Comparison of ENCODE assay signal across 13 cellular contexts in genomic region chr14:101813171-101813759, GRCh38. TPM values are rescaled to one million over a fixed set of nuclear protein-coding genes. Genes with fewer than 3 reads are reported as not detected.
DNase-seq lines count a peak whose midpoint lies in the region; ATAC-seq and TF ChIP-seq lines count a peak whose summit lies in the region.
"Had no signal": no experiment of that assay in that cellular context is flagged by ENCODE, and none has a peak within 500 bp of the region (broad histone marks: within the 10 kb centered on the region; RNA-seq: fewer than 3 reads in every experiment).

No MANE protein-coding gene starts in this region.

- no peak overlapping the region for H2AFZ ChIP-seq in PC-9

- H3K27ac Mint-ChIP-seq in CD4-positive, CD25-positive, alpha-beta regulatory T cell: peak overlapping the region; percentile 98 to 99 (median 99)
- peak overlapping the region; percentile 98 to 100 for H3K27ac Mint-ChIP-seq in effector memory CD8-positive, alpha-beta T cell
- no peak overlapping the region for H3K27ac Mint-ChIP-seq in neural crest cell (ENCODE audit: unreplicated experiment)

- POLR2A ChIA-PET in PC-9 (lab: Charles Lee; ENCODE audit: unreplicated experiment): interaction anchor here (0.6 to 0.7 kb wide), 2 partner anchors 43 to 132 kb away, joined by 3 to 4 read pairs; no protein-coding TSS in a partner anchor

- H3K27ac ChIP-seq in CD4-positive, CD25-positive, alpha-beta regulatory T cell (ENCODE audit: insufficient read depth, low read length, poor library complexity, severe bottlenecking): peak overlapping the region; percentile 100
- 0 out of 2 replicates have a peak overlapping the region, but pooled peaks have one; percentile 1 for H3K27ac ChIP-seq in PC-9

- H4K20me1 ChIP-seq in PC-9 (ENCODE audit: insufficient read depth): peaks cover 20% of the 10 kb centered on the region

- peaks cover 80% of the 10 kb centered on the region for H3K79me2 ChIP-seq in PC-9 (ENCODE audit: low read depth)

- peaks cover 42% of the 10 kb centered on the region for H3K36me3 Mint-ChIP-seq in CD4-positive, CD25-positive, alpha-beta regulatory T cell
- peaks cover 85% of the 10 kb centered on the region for H3K36me3 Mint-ChIP-seq in effector memory CD8-positive, alpha-beta T cell (ENCODE audit: insufficient read depth)
- H3K36me3 Mint-ChIP-seq in neural crest cell (ENCODE audit: low read depth): peaks cover 3% of the 10 kb centered on the region

- H3K4me3 Mint-ChIP-seq in CD4-positive, CD25-positive, alpha-beta regulatory T cell: peak overlapping the region; percentile 95 to 97 (median 96)
- H3K4me3 Mint-ChIP-seq in effector memory CD8-positive, alpha-beta T cell: peak overlapping the region; percentile 94 to 95
- H3K4me3 Mint-ChIP-seq in neural crest cell: peak overlapping the region; percentile 65

- TF ChIP-seq CTCF in PC-9 (conservative IDR thresholded peaks at IDR 0.05) (no peak), neural crest cell (conservative IDR thresholded peaks at IDR 0.05) (no peak)

- peak overlapping the region; percentile 91 for H3K4me3 ChIP-seq in CD4-positive, CD25-positive, alpha-beta regulatory T cell (ENCODE audit: low read depth, low read length)
- no peak overlapping the region for H3K4me3 ChIP-seq in PC-9

- H3K4me1 Mint-ChIP-seq in CD4-positive, CD25-positive, alpha-beta regulatory T cell: peaks cover 40 to 79% (median 62%) of the 10 kb centered on the region in 4 donors
- H3K4me1 Mint-ChIP-seq in effector memory CD8-positive, alpha-beta T cell (ENCODE audit: low read depth in 2 of 2): peaks cover 68 to 73% of the 10 kb centered on the region in 2 donors
- H3K4me1 Mint-ChIP-seq in neural crest cell: peaks cover 34% of the 10 kb centered on the region

- peaks cover 38% of the 10 kb centered on the region for H3F3A ChIP-seq in PC-9 (ENCODE audit: insufficient read depth, low read depth)

- intact Hi-C loops in PC-9 (cut with micrococcal nuclease; ENCODE audit: unreplicated experiment): loop anchor here (5.0 kb wide), 1 partner anchor 134 kb away; no protein-coding TSS in a partner anchor

- peaks cover 0 to under 1% (median 0%) of the 10 kb centered on the region in 7 donors for H3K9me3 Mint-ChIP-seq in CD4-positive, CD25-positive, alpha-beta regulatory T cell
- no peaks in the 10 kb centered on the region for H3K9me3 Mint-ChIP-seq in effector memory CD8-positive, alpha-beta T cell
- H3K9me3 Mint-ChIP-seq in neural crest cell: no peaks in the 10 kb centered on the region

- H3K9me3 ChIP-seq in CD4-positive, CD25-positive, alpha-beta regulatory T cell (ENCODE audit: control insufficient read depth in 2 of 2, low read length in 2 of 2): no peaks in the 10 kb centered on the region
- H3K9me3 ChIP-seq in PC-9 (ENCODE audit: insufficient read depth, low read depth): no peaks in the 10 kb centered on the region
- H3K9me3 ChIP-seq: Caco-2 had no signal

- peaks cover 11% of the 10 kb centered on the region for H3K27me3 Mint-ChIP-seq in CD4-positive, CD25-positive, alpha-beta regulatory T cell
- no peaks in the 10 kb centered on the region for H3K27me3 Mint-ChIP-seq in effector memory CD8-positive, alpha-beta T cell
- no peaks in the 10 kb centered on the region for H3K27me3 Mint-ChIP-seq in neural crest cell (ENCODE audit: low read depth)

- BruUV-seq in PC-9 (replicated peaks; lab: Mats Ljungman, UMichigan): no TSS peak

- H3K4me1 ChIP-seq in CD4-positive, CD25-positive, alpha-beta regulatory T cell (ENCODE audit: control insufficient read depth, insufficient read depth, low read length, poor library complexity, severe bottlenecking): peaks cover 86% of the 10 kb centered on the region
- peaks cover 26% of the 10 kb centered on the region for H3K4me1 ChIP-seq in PC-9 (replicated peaks; ENCODE audit: insufficient read depth)

- ATAC-seq in CD4-positive, CD25-positive, alpha-beta regulatory T cell (ENCODE audit: low read depth in 2 of 2): no peak
- no peak for ATAC-seq in effector memory CD8-positive, alpha-beta T cell (replicated peaks)
- ATAC-seq in HG03378 (IDR thresholded peaks at IDR 0.05; ENCODE audit: unreplicated experiment): no peak
- ATAC-seq in GM21381 (IDR thresholded peaks at IDR 0.05; ENCODE audit: unreplicated experiment): no peak
- ATAC-seq: esophagus mucosa had no signal

- no peak overlapping the region for H3K4me2 ChIP-seq in PC-9

- no peaks in the 10 kb centered on the region for H3K9me2 ChIP-seq in PC-9 (ENCODE audit: insufficient read depth)

- H3K36me3 ChIP-seq in CD4-positive, CD25-positive, alpha-beta regulatory T cell (ENCODE audit: control insufficient read depth, insufficient read depth, low read length): peaks cover 9% of the 10 kb centered on the region
- peaks cover 25% of the 10 kb centered on the region; the same call in 1 of the 2 replicates for H3K36me3 ChIP-seq in PC-9 (ENCODE audit: low read depth)

- CTCF ChIA-PET in PC-9 (lab: Charles Lee): no interaction called here

- no peaks in the 10 kb centered on the region for H3K27me3 ChIP-seq in CD4-positive, CD25-positive, alpha-beta regulatory T cell (ENCODE audit: control insufficient read depth, insufficient read depth, low read length)
- no peaks in the 10 kb centered on the region for H3K27me3 ChIP-seq in PC-9 (ENCODE audit: insufficient read depth, low read depth)

- DNase-seq in CD4-positive, CD25-positive, alpha-beta regulatory T cell: no peak
- no peak for DNase-seq in PC-9
- no peak for DNase-seq in effector memory CD8-positive, alpha-beta T cell
- DNase-seq in neural crest cell (ENCODE audit: low read depth, low spot score): no peak
- DNase-seq in DMS153 treated with DMSO at 0.1 percent for 48 hours (lab: John Stamatoyannopoulos, UW; ENCODE audit: unreplicated experiment): no peak
- DNase-seq in pons (ENCODE audit: low spot score): no peak
- DNase-seq: activated CD8-positive, alpha-beta memory T cell treated with anti-CD3 and anti-CD28 coated beads, Interleukin-2, amount 50 U/mL, for 4 hours; Caco-2; NCI-H146; SHP77 had no signal

RNA-seq across cellular contexts. Expression of gene PPP2R5C, which starts 51.8 kb away (rescaled TPM):
- 650 TPM for total RNA-seq in CD4-positive, CD25-positive, alpha-beta regulatory T cell
- 100 to 1,000 TPM; 244 to 294 (median 270) TPM for polyA plus RNA-seq in CD4-positive, CD25-positive, alpha-beta regulatory T cell
- 301 and 401 TPM in 2 replicates for total RNA-seq in PC-9 (2021)
- 122 and 134 TPM in 2 replicates for total RNA-seq in neural crest cell
